8 cellular contexts compared by ENCODE assay signal in the genomic region with DNA sequence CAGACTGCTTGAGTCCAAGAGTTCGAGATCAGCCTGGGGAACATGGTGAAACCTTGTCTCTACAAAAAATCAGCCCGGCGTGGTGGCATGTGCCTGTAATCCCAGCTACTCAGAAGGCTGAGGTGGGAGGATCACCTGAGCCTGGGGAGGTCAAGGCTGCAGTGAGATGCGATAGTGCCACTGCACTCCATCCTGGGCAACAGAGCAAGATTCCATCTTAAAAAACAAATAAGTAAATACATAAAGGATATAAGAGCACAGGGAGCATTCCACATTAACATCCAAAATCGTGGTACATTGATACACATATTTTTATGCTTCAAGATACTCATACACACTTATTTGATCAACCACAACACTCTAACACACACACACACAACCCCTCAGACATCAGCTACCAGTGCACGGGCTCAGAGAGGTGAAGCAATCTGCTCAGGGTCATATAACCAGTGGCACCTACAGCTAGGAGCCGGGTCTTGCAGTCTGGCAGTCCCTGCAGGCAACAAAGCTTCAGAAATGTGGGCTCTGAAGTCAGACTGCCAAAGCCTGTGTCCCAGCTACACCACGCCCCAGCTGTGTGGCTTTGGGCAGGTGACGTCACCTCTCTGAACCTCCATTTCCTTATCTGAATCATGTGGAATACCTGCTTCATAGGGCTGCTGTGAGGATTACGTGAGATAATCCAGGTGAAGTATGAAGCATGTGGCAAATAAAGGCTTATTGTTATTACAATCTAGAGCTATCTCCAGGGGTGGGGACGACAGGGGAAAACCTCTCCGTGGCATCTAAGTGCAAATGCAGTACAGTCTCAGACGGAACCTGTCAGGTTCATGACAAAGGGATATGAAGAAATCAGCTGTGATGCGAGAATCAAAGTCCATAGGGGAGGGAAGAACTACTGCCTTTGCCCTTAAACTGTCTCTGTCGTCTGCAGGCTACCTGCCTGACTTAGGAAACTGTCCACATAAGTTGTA. TPM values are rescaled to one million over a fixed set of nuclear protein-coding genes. Genes with fewer than 3 reads are reported as not detected.
DNase-seq lines count a peak whose midpoint lies in the region; ATAC-seq and TF ChIP-seq lines count a peak whose summit lies in the region.

No MANE protein-coding gene starts in this region.

- ATAC-seq in esophagus mucosa = peak; percentile 72

- no peak overlapping the region for H3K27ac ChIP-seq in left ventricle myocardium inferior (replicated peaks)

- TF ChIP-seq CTCF in left ventricle myocardium inferior (IDR thresholded peaks at IDR 0.05; ENCODE audit: borderline replicate concordance) = no peak

- intact Hi-C loops in activated CD4-positive, alpha-beta memory T cell treated with anti-CD3 and anti-CD28 coated beads for 36 hours (cut with micrococcal nuclease) = loop anchor here (2.0 kb wide), 1 partner anchor 38 kb away; no protein-coding TSS in a partner anchor
- intact Hi-C loops in left ventricle myocardium inferior (cut with micrococcal nuclease) = no loop called here

- peaks cover 7% of the 10 kb centered on the region for H3K27me3 Mint-ChIP-seq in activated CD4-positive, alpha-beta memory T cell treated with anti-CD3 and anti-CD28 coated beads for 36 hours

- H3K4me3 ChIP-seq in left ventricle myocardium inferior = no peak overlapping the region

- H3K4me3 Mint-ChIP-seq in activated CD4-positive, alpha-beta memory T cell treated with anti-CD3 and anti-CD28 coated beads for 36 hours = peak overlapping the region; percentile 6

- H3K27ac Mint-ChIP-seq in activated CD4-positive, alpha-beta memory T cell treated with anti-CD3 and anti-CD28 coated beads for 36 hours = no peak overlapping the region

- H3K36me3 Mint-ChIP-seq in activated CD4-positive, alpha-beta memory T cell treated with anti-CD3 and anti-CD28 coated beads for 36 hours = no peaks in the 10 kb centered on the region

- peaks cover 13% of the 10 kb centered on the region for H3K4me1 ChIP-seq in left ventricle myocardium inferior

- DNase-seq in HuH-7 (ENCODE audit: low spot score) (peak; percentile 92), HK-2 (ENCODE audit: unreplicated experiment) (no peak), left ventricle myocardium inferior (no peak), NCI-H146 (lab: John Stamatoyannopoulos, UW) (no peak), SHP77 treated with DMSO at 0.1 percent for 48 hours (lab: John Stamatoyannopoulos, UW) (no peak)
- peak; percentile 85 for DNase-seq in activated CD4-positive, alpha-beta memory T cell treated with anti-CD3 and anti-CD28 coated beads for 36 hours
- peak; percentile 46 for DNase-seq in stimulated activated CD8-positive, alpha-beta memory T cell treated with anti-CD3 and anti-CD28 coated beads, Interleukin-15, amount 100 ng/mL, for 1 hour (ENCODE audit: low read depth)

- POLR2A ChIA-PET in activated CD4-positive, alpha-beta memory T cell treated with anti-CD3 and anti-CD28 coated beads for 36 hours (lab: Charles Lee) = interaction anchor here (1.0 to 1.3 kb wide), 2 partner anchors 59 to 70 kb away, joined by 3 to 5 read pairs; no protein-coding TSS in a partner anchor

- H3K27me3 ChIP-seq in left ventricle myocardium inferior (ENCODE audit: low read depth) = peaks cover 100% of the 10 kb centered on the region

- no peaks in the 10 kb centered on the region for H3K9me3 ChIP-seq in left ventricle myocardium inferior (replicated peaks)

- no peaks in the 10 kb centered on the region for H3K36me3 ChIP-seq in left ventricle myocardium inferior

- CTCF ChIA-PET in activated CD4-positive, alpha-beta memory T cell treated with anti-CD3 and anti-CD28 coated beads for 36 hours (lab: Charles Lee) = interaction anchor here (0.7 to 5.5 kb wide), 13 partner anchors 12 to 189 kb away, joined by 3 to 27 read pairs (median 4); a partner anchor contains a TSS

- peaks cover 40% of the 10 kb centered on the region for H3K4me1 Mint-ChIP-seq in activated CD4-positive, alpha-beta memory T cell treated with anti-CD3 and anti-CD28 coated beads for 36 hours (ENCODE audit: low read depth)

- H3K9me3 Mint-ChIP-seq in activated CD4-positive, alpha-beta memory T cell treated with anti-CD3 and anti-CD28 coated beads for 36 hours = no peaks in the 10 kb centered on the region

RNA-seq across cellular contexts. Expression of a gene that starts 4.8 kb away (rescaled TPM):
- total RNA-seq in activated CD4-positive, alpha-beta memory T cell treated with anti-CD3 and anti-CD28 coated beads for 36 hours = 1 to 10 TPM; 1.3 to 1.6 TPM
- total RNA-seq in esophagus mucosa (111 TPM), left ventricle myocardium inferior (not detected)

RNA-seq across cellular contexts. Expression of a gene that starts 13.9 kb away (rescaled TPM):
- total RNA-seq in activated CD4-positive, alpha-beta memory T cell treated with anti-CD3 and anti-CD28 coated beads for 36 hours = not detected
- total RNA-seq in esophagus mucosa (not detected), left ventricle myocardium inferior (not detected)

RNA-seq across cellular contexts. Expression of a gene that starts 40.9 kb away (rescaled TPM):
- total RNA-seq in activated CD4-positive, alpha-beta memory T cell treated with anti-CD3 and anti-CD28 coated beads for 36 hours = 100 to 1,000 TPM; 261 to 291 TPM
- total RNA-seq in esophagus mucosa (7.5 TPM), left ventricle myocardium inferior (2.4 TPM)

RNA-seq across cellular contexts. Expression of a gene that starts 51.9 kb away (rescaled TPM):
- not detected for total RNA-seq in activated CD4-positive, alpha-beta memory T cell treated with anti-CD3 and anti-CD28 coated beads for 36 hours
- total RNA-seq in esophagus mucosa (not detected), left ventricle myocardium inferior (not detected)

RNA-seq across cellular contexts. Expression of a gene that starts 52.3 kb away (rescaled TPM):
- total RNA-seq in activated CD4-positive, alpha-beta memory T cell treated with anti-CD3 and anti-CD28 coated beads for 36 hours = 10 to 100 TPM; 24.5 to 26.1 TPM
- total RNA-seq in esophagus mucosa = 7.2 TPM
- total RNA-seq in left ventricle myocardium inferior = 11.6 TPM

Comparison
In these comparisons a context has a peak if more than half of its experiments do, and no peak if none do; other contexts are left out.
1. DNase-seq: peak in HuH-7 (single experiment), activated CD4-positive, alpha-beta memory T cell treated with anti-CD3 and anti-CD28 coated beads for 36 hours (single experiment) and stimulated activated CD8-positive, alpha-beta memory T cell treated with anti-CD3 and anti-CD28 coated beads, Interleukin-15, amount 100 ng/mL, for 1 hour (single experiment); none in HK-2 (single experiment), left ventricle myocardium inferior (single experiment), NCI-H146 (single experiment) and SHP77 treated with DMSO at 0.1 percent for 48 hours (single experiment).
2. RNA of a gene that starts 4.8 kb away (total RNA-seq): 111 TPM in esophagus mucosa (single experiment); 1.3 to 1.6 TPM in activated CD4-positive, alpha-beta memory T cell treated with anti-CD3 and anti-CD28 coated beads for 36 hours and not detected in left ventricle myocardium inferior (single experiment); every median in the first group is over 10 times any median in the second.
3. RNA of a gene that starts 40.9 kb away (total RNA-seq): 261 to 291 TPM in activated CD4-positive, alpha-beta memory T cell treated with anti-CD3 and anti-CD28 coated beads for 36 hours; 7.5 TPM in esophagus mucosa (single experiment) and 2.4 TPM in left ventricle myocardium inferior (single experiment); every median in the first group is over 10 times any median in the second.